ENCODE assay signal across 19 cellular contexts in genomic region chr2:9141379-9141667, GRCh38.
DNase-seq lines count a peak whose midpoint lies in the region; ATAC-seq, FAIRE-seq and TF ChIP-seq lines count a peak whose summit lies in the region.
"Had no signal": no experiment of that assay in that cellular context is flagged by ENCODE, and none has a peak within 500 bp of the region (broad histone marks: within the 10 kb centered on the region; RNA-seq: fewer than 3 reads in every experiment).

No MANE protein-coding gene starts in this region.

- H3K36me3 ChIP-seq in HepG2 (replicated peaks in 1 of 2; ENCODE audit: control insufficient read depth in 1 of 2, insufficient read depth in 2 of 2, low read length in 2 of 2): no peaks in the 10 kb centered on the region
- H3K36me3 ChIP-seq in right lobe of liver: no peaks in the 10 kb centered on the region
- H3K36me3 ChIP-seq in H1 (ENCODE audit: control insufficient read depth in 2 of 4, insufficient read depth in 4 of 4, low read length in 3 of 4): no peaks in the 10 kb centered on the region
- H3K36me3 ChIP-seq: HAP-1 had no signal

- H3K4me1 ChIP-seq in HepG2 (ENCODE audit: insufficient read depth, low read length) (peaks cover 53% of the 10 kb centered on the region), right lobe of liver (peaks cover 0 to 13% (median 0%) of the 10 kb centered on the region in 4 donors), H1 (replicated peaks in 1 of 4; ENCODE audit: control insufficient read depth in 3 of 4, insufficient read depth in 4 of 4, low read length in 3 of 4) (peaks cover 4 to 7% (median 4%) of the 10 kb centered on the region in 4 experiments; a peak in 6 of 7 replicates)

- POLR2A ChIA-PET in HepG2 (lab: Yijun Ruan, JAX): interaction anchor here (2.0 kb wide), 1 partner anchor 25 kb away, joined by 6 read pairs; no protein-coding TSS in a partner anchor
- POLR2A ChIA-PET in H1 (lab: Charles Lee; ENCODE audit: partially characterized antibody): no interaction called here

- H3K9me3 ChIP-seq in HepG2 (ENCODE audit: low read length) (no peaks in the 10 kb centered on the region), right lobe of liver (no peaks in the 10 kb centered on the region), H1 (ENCODE audit: insufficient read depth in 2 of 2, low read depth in 1 of 2, low read length in 1 of 2) (no peaks in the 10 kb centered on the region)
- H3K9me3 ChIP-seq: HAP-1 had no signal

- no peaks in the 10 kb centered on the region for H4K20me1 ChIP-seq in HepG2 (ENCODE audit: insufficient read depth, low read length)
- H4K20me1 ChIP-seq in H1 (replicated peaks in 1 of 2; ENCODE audit: control insufficient read depth in 1 of 2, insufficient read depth in 2 of 2, low read length in 2 of 2): peaks cover 0 to 4% of the 10 kb centered on the region in 2 experiments

- no peak for TF ChIP-seq EP300 in HepG2 (IDR thresholded peaks at IDR 0.05; ENCODE audit: low read depth in 2 of 2, low read length in 2 of 2)
- no peak for TF ChIP-seq EP300 in HepG2 (CRISPR knock-in tag; IDR thresholded peaks at IDR 0.05; ENCODE audit: borderline replicate concordance)
- TF ChIP-seq EP300 in H1 (IDR thresholded peaks at IDR 0.05; ENCODE audit: borderline replicate concordance in 1 of 2, low read depth in 2 of 2, low read length in 2 of 2): no peak

- H4K5ac ChIP-seq in H1 (ENCODE audit: insufficient read length, low read depth, low read length): no peak overlapping the region

- H2AK5ac ChIP-seq in H1 (ENCODE audit: low read depth, low read length): no peak overlapping the region

- H2BK12ac ChIP-seq in H1 (ENCODE audit: low read depth, low read length): no peak overlapping the region

- no peak overlapping the region for H4K8ac ChIP-seq in H1 (ENCODE audit: extremely low read depth, insufficient read depth, low read length)

- H2BK120ac ChIP-seq in H1 (replicated peaks; ENCODE audit: low read depth, low read length): no peak overlapping the region

- H3K23me2 ChIP-seq in H1 (ENCODE audit: low read depth, low read length): peaks cover 2% of the 10 kb centered on the region; the same call in 1 of the 2 replicates

- peak overlapping the region; percentile 27 for H4K91ac ChIP-seq in H1 (replicated peaks; ENCODE audit: insufficient read length, low read length)

- in situ Hi-C loops in HepG2 (cut with HindIII; ENCODE audit: extremely low pct_ligation_motif_present, low pct_unique_long_range_greater_than_20kb): loop anchor here (10.0 kb wide), 4 partner anchors 63 to 293 kb away; partner anchors contain the start of gene ASAP2

- H3K4me3 Mint-ChIP-seq in progenitor cell of endocrine pancreas (ENCODE audit: low read depth): no peak overlapping the region
- H3K4me3 Mint-ChIP-seq: CD4-positive, alpha-beta T cell had no signal

- H3K27ac ChIP-seq in HepG2 (ENCODE audit: extremely low read length, insufficient read depth, low read length): no peak overlapping the region
- no peak overlapping the region for H3K27ac ChIP-seq in right lobe of liver
- no peak overlapping the region for H3K27ac ChIP-seq in H1 (ENCODE audit: low read depth, low read length)
- H3K27ac ChIP-seq: 22Rv1 had no signal

- H3K56ac ChIP-seq in H1 (replicated peaks; ENCODE audit: insufficient read length, low read depth, low read length): no peak overlapping the region

- FAIRE-seq in HepG2 (lab: Jason Lieb, UNC): no peak
- no peak for FAIRE-seq in H1 (lab: Jason Lieb, UNC)
- FAIRE-seq: G401.6, GM12891 had no signal

- no peak for DNase-seq in HepG2 (ENCODE audit: low spot score)
- DNase-seq in right lobe of liver: no peak
- no peak for DNase-seq in H1 (ENCODE audit: low read depth in 1 of 2, low spot score in 2 of 2)
- no peak for DNase-seq in progenitor cell of endocrine pancreas (ENCODE audit: low spot score, unreplicated experiment)
- DNase-seq in EL: no peak
- DNase-seq in inferior parietal cortex (ENCODE audit: extremely low spot score): no peak
- DNase-seq: AML-193; C1 segment of cervical spinal cord; CD4-positive, alpha-beta T cell; DMS79; GOT3; Kasumi-1; KBM-7 had no signal

- H3K4me2 ChIP-seq in HepG2 (ENCODE audit: low read depth, low read length): no peak overlapping the region
- no peak overlapping the region for H3K4me2 ChIP-seq in H1 (ENCODE audit: insufficient read depth in 1 of 2, low read depth in 2 of 2, low read length in 2 of 2)

- no peak overlapping the region for H3K4ac ChIP-seq in H1 (replicated peaks; ENCODE audit: insufficient read length, low read depth, low read length)

- BruUV-seq in HepG2 (replicated peaks; lab: Mats Ljungman, UMichigan): no TSS peak

- TF ChIP-seq CTCF in HepG2 (CRISPR knock-in tag; IDR thresholded peaks at IDR 0.05) (no peak), right lobe of liver (IDR thresholded peaks at IDR 0.05) (no peak), H1 (IDR thresholded peaks at IDR 0.05; ENCODE audit: control extremely low read depth in 1 of 3, insufficient read depth in 1 of 3, low read depth in 1 of 3, low read length in 3 of 3) (no peak), progenitor cell of endocrine pancreas (IDR thresholded peaks at IDR 0.05; ENCODE audit: unreplicated experiment) (no peak)

- no peak overlapping the region for H2BK15ac ChIP-seq in H1 (ENCODE audit: low read length)

- H2BK20ac ChIP-seq in H1 (ENCODE audit: low read length): no peak overlapping the region

- H3K4me1 Mint-ChIP-seq in progenitor cell of endocrine pancreas (ENCODE audit: low read depth): peaks cover 23% of the 10 kb centered on the region

- H3K79me1 ChIP-seq in H1 (ENCODE audit: low read depth, low read length): no peaks in the 10 kb centered on the region

- H3K27ac Mint-ChIP-seq in progenitor cell of endocrine pancreas: peak overlapping the region; percentile 53
- H3K27ac Mint-ChIP-seq: CD4-positive, alpha-beta T cell had no signal

- TF ChIP-seq POLR2A in HepG2 (IDR thresholded peaks at IDR 0.05; ENCODE audit: insufficient read depth in 1 of 2, low read depth in 2 of 2, low read length in 2 of 2) (no peak), right lobe of liver (IDR thresholded peaks at IDR 0.05) (no peak), H1 (IDR thresholded peaks at IDR 0.05; ENCODE audit: control extremely low read depth in 1 of 2, low read depth in 2 of 2, low read length in 2 of 2) (no peak)

- no peaks in the 10 kb centered on the region for H3K9me3 Mint-ChIP-seq in progenitor cell of endocrine pancreas (ENCODE audit: low read depth)
- H3K9me3 Mint-ChIP-seq: CD4-positive, alpha-beta T cell had no signal

- intact Hi-C loops in HepG2 (cut with micrococcal nuclease; ENCODE audit: unreplicated experiment) (no loop called here), right lobe of liver (cut with DNase I) (loop anchor here in 1 of 2 donors (10.0 kb wide), 2 partner anchors 193 to 233 kb away; no protein-coding TSS in a partner anchor)

- H2AFZ ChIP-seq in HepG2 (ENCODE audit: low read length) (no peak overlapping the region), H1 (ENCODE audit: low read length) (no peak overlapping the region)

- H2BK5ac ChIP-seq in H1 (ENCODE audit: low read depth, low read length): no peak overlapping the region

- H3K79me2 ChIP-seq in HepG2 (ENCODE audit: insufficient read depth, low read length) (no peaks in the 10 kb centered on the region), H1 (ENCODE audit: control insufficient read depth in 1 of 2, insufficient read depth in 2 of 2, low read length in 2 of 2) (no peaks in the 10 kb centered on the region)

- H3K14ac ChIP-seq in H1 (ENCODE audit: insufficient read length): no peak overlapping the region

- no peak overlapping the region for H3K23ac ChIP-seq in H1 (ENCODE audit: insufficient read length)

- no peak for ATAC-seq in HepG2
- ATAC-seq in right lobe of liver: no peak
- no peak for ATAC-seq in GM21526 (IDR thresholded peaks at IDR 0.05; ENCODE audit: low FRiP score, unreplicated experiment)
- ATAC-seq in HG02763 (IDR thresholded peaks at IDR 0.05; ENCODE audit: unreplicated experiment): no peak

- H3K18ac ChIP-seq in H1 (ENCODE audit: extremely low read depth, low read length): no peak overlapping the region

- TF ChIP-seq RAD21 in HepG2 (CRISPR knock-in tag; IDR thresholded peaks at IDR 0.05) (no peak), H1 (IDR thresholded peaks at IDR 0.05 in 1 of 2, conservative IDR thresholded peaks at IDR 0.05 in 1 of 2; ENCODE audit: low read depth in 2 of 2, low read length in 2 of 2) (no peak)

- CTCF ChIA-PET in HepG2 (lab: Yijun Ruan, JAX; ENCODE audit: low intra/inter-chr PET ratio, low total read pairs) (interaction anchor here (2.2 kb wide), 1 partner anchor 192 kb away, joined by 14 read pairs; no protein-coding TSS in a partner anchor), H1 (lab: Charles Lee; ENCODE audit: partially characterized antibody) (interaction anchor here (0.6 to 8.7 kb wide), 23 partner anchors 12 to 422 kb away, joined by 3 to 106 read pairs (median 5); no protein-coding TSS in a partner anchor)

- WGBS in HepG2 (ENCODE audit: low lambda C conversion rate): 70% methylated on average over 4 of the region's 4 CpGs
- no CpG with 5 or more reads among the region's 4 CpGs for WGBS in right lobe of liver (ENCODE audit: insufficient coverage, low coverage, low lambda C conversion rate, missing lambda C conversion rate)
- 72% methylated on average over 4 of the region's 4 CpGs; no CpG with 5 or more reads in 1 of the 2 experiments for WGBS in H1 (ENCODE audit: extremely low coverage in 1 of 2, insufficient coverage in 1 of 2, insufficient read length in 1 of 2, insufficient replicate concordance in 2 of 2, low coverage in 1 of 2, low lambda C conversion rate in 2 of 2, missing lambda C conversion rate in 1 of 2), 2 experiments

- H3K9ac ChIP-seq in HepG2 (ENCODE audit: insufficient read depth, low read depth, low read length): no peak overlapping the region
- no peak overlapping the region for H3K9ac ChIP-seq in H1 (replicated peaks in 1 of 4; ENCODE audit: extremely low read depth in 1 of 4, low read depth in 3 of 4, low read length in 3 of 4)

- peaks cover 2% of the 10 kb centered on the region for H3K27me3 Mint-ChIP-seq in progenitor cell of endocrine pancreas

- no peak overlapping the region for H3K4me3 ChIP-seq in HepG2 (replicated peaks in 1 of 3; ENCODE audit: insufficient read depth in 1 of 3, low read depth in 2 of 3, low read length in 3 of 3)
- H3K4me3 ChIP-seq in right lobe of liver: no peak overlapping the region
- no peak overlapping the region for H3K4me3 ChIP-seq in H1 (ENCODE audit: extremely low read depth in 1 of 4, insufficient read depth in 2 of 4, low read depth in 3 of 4, low read length in 4 of 4)
- H3K4me3 ChIP-seq: HAP-1 had no signal

- H3K27me3 ChIP-seq in HepG2 (ENCODE audit: control insufficient read depth in 1 of 2, insufficient read depth in 2 of 2, low read length in 2 of 2) (peaks cover 3 to 21% of the 10 kb centered on the region in 2 experiments; a peak in 3 of 5 replicates), right lobe of liver (no peaks in the 10 kb centered on the region), H1 (replicated peaks in 1 of 4; ENCODE audit: control insufficient read depth in 3 of 4, extremely low read depth in 1 of 4, insufficient read depth in 3 of 4, low read length in 3 of 4) (peaks cover 0 to 32% (median 18%) of the 10 kb centered on the region in 4 experiments; a peak in 5 of 7 replicates)

- H3K36me3 Mint-ChIP-seq in progenitor cell of endocrine pancreas (ENCODE audit: insufficient read depth): no peaks in the 10 kb centered on the region

TF ChIP-seq in HepG2, 621 proteins besides CTCF, POLR2A, EP300 and RAD21 (continues in another document):
- no peak for TF ChIP-seq ZFP90 (CRISPR knock-in tag; IDR thresholded peaks at IDR 0.05; ENCODE audit: borderline replicate concordance)

TF ChIP-seq in H1, 55 proteins besides CTCF, POLR2A, EP300 and RAD21 (continues in another document):
- no peak for TF ChIP-seq CREB1 (IDR thresholded peaks at IDR 0.05)
